ENCODE assay signal across 13 cellular contexts in the genomic region with DNA sequence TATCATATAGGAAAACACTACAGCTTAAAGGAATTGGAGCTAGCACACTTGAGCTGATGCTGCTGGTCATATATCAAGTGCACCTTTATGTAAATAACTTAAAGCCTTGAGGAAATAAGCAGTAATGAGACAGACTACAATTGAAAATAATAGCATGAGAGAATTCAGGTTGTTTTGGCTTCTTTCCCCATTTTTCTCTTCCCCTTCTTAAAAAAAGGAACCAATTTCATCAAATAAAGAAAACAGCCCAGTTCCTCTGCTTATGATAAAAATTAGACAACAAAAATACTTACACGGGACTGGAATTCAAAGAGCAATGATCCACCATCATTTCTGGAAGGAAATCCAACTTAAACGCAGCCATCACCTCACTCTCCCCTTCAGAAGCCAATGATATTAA. TPM values are rescaled to one million over a fixed set of nuclear protein-coding genes. Genes with fewer than 3 reads are reported as not detected.
DNase-seq lines count a peak whose midpoint lies in the region; ATAC-seq and TF ChIP-seq lines count a peak whose summit lies in the region.
"Had no signal": no experiment of that assay in that cellular context is flagged by ENCODE, and none has a peak within 500 bp of the region (broad histone marks: within the 10 kb centered on the region; RNA-seq: fewer than 3 reads in every experiment).

No MANE protein-coding gene starts in this region.

- no peak for ATAC-seq in CD4-positive, CD25-positive, alpha-beta regulatory T cell (ENCODE audit: low read depth in 2 of 2)
- no peak for ATAC-seq in activated B cell treated with CpG ODN at 0.5 μM for 24 hours (ENCODE audit: low read depth)
- ATAC-seq in naive thymus-derived CD8-positive, alpha-beta T cell: no peak
- no peak for ATAC-seq in HG03354 (IDR thresholded peaks at IDR 0.05; ENCODE audit: poor library complexity, severe bottlenecking, unreplicated experiment)

- intact Hi-C loops in activated B cell treated with CpG ODN at 0.5 μM for 24 hours (cut with micrococcal nuclease): loop anchor here (1.0 to 2.0 kb wide), 2 partner anchors 9 to 14 kb away; no protein-coding TSS in a partner anchor

- no peak overlapping the region for H3K27ac ChIP-seq in CD4-positive, CD25-positive, alpha-beta regulatory T cell (ENCODE audit: insufficient read depth, low read length, poor library complexity, severe bottlenecking)
- peak overlapping the region; percentile 16 for H3K27ac ChIP-seq in HL-60 (replicated peaks)

- peaks cover 3% of the 10 kb centered on the region for H3K4me1 ChIP-seq in CD4-positive, CD25-positive, alpha-beta regulatory T cell (ENCODE audit: control insufficient read depth, insufficient read depth, low read length, poor library complexity, severe bottlenecking)

- H3K36me3 ChIP-seq in CD4-positive, CD25-positive, alpha-beta regulatory T cell (ENCODE audit: control insufficient read depth, insufficient read depth, low read length): peaks cover 46% of the 10 kb centered on the region
- H3K36me3 ChIP-seq: tibial nerve had no signal

- DNase-seq in CD4-positive, CD25-positive, alpha-beta regulatory T cell: no peak
- DNase-seq in HL-60 (ENCODE audit: low read depth in 1 of 2, low spot score in 1 of 2) (no peak), activated B cell treated with CpG ODN at 0.5 μM for 24 hours (no peak), NCI-H2081 treated with DMSO at 0.1 percent for 48 hours (lab: John Stamatoyannopoulos, UW) (no peak), NCI-H2107 treated with DMSO at 0.1 percent for 48 hours (lab: John Stamatoyannopoulos, UW; ENCODE audit: unreplicated experiment) (no peak), HCEC 1CT (no peak)
- DNase-seq in naive thymus-derived CD8-positive, alpha-beta T cell: no peak
- DNase-seq: activated CD4-positive, alpha-beta T cell treated with anti-CD3 and anti-CD28 coated beads, Interleukin-2, amount 10 ng/mL, durations not matched to agents 7 days and 5 days; central memory CD4-positive, alpha-beta T cell; NCI-H1417 treated with DMSO at 0.1 percent for 48 hours; sigmoid colon had no signal

- TF ChIP-seq CTCF in HL-60 (IDR thresholded peaks at IDR 0.05; ENCODE audit: insufficient read depth, low read length) (no peak), activated B cell treated with CpG ODN at 0.5 μM for 24 hours (IDR thresholded peaks at IDR 0.05) (no peak)

- no peaks in the 10 kb centered on the region for H3K9me3 ChIP-seq in CD4-positive, CD25-positive, alpha-beta regulatory T cell (ENCODE audit: control insufficient read depth in 2 of 2, low read length in 2 of 2)
- H3K9me3 ChIP-seq: sigmoid colon, tibial nerve had no signal

- no peaks in the 10 kb centered on the region for H3K27me3 Mint-ChIP-seq in CD4-positive, CD25-positive, alpha-beta regulatory T cell
- no peaks in the 10 kb centered on the region for H3K27me3 Mint-ChIP-seq in activated B cell treated with CpG ODN at 0.5 μM for 24 hours
- H3K27me3 Mint-ChIP-seq in naive thymus-derived CD8-positive, alpha-beta T cell: no peaks in the 10 kb centered on the region
- H3K27me3 Mint-ChIP-seq: activated CD4-positive, alpha-beta T cell treated with anti-CD3 and anti-CD28 coated beads, Interleukin-2, amount 10 ng/mL, durations not matched to agents 7 days and 5 days had no signal

- POLR2A ChIA-PET in activated B cell treated with CpG ODN at 0.5 μM for 24 hours (lab: Charles Lee): interaction anchor here (0.6 to 1.6 kb wide), 4 partner anchors 14 to 188 kb away, joined by 3 to 6 read pairs (median 4); partner anchors contain the start of gene CELF1
- POLR2A ChIA-PET in naive thymus-derived CD8-positive, alpha-beta T cell (lab: Charles Lee): interaction anchor here (1.1 kb wide), 1 partner anchor 13 kb away, joined by 3 read pairs; no protein-coding TSS in a partner anchor

- H3K36me3 Mint-ChIP-seq in CD4-positive, CD25-positive, alpha-beta regulatory T cell: peaks cover 16% of the 10 kb centered on the region
- H3K36me3 Mint-ChIP-seq in activated B cell treated with CpG ODN at 0.5 μM for 24 hours (ENCODE audit: low read depth): peaks cover 45% of the 10 kb centered on the region
- peaks cover 0 to 48% (median 0%) of the 10 kb centered on the region in 3 donors for H3K36me3 Mint-ChIP-seq in naive thymus-derived CD8-positive, alpha-beta T cell

- H3K4me3 Mint-ChIP-seq in CD4-positive, CD25-positive, alpha-beta regulatory T cell: peak overlapping the region in 1 of 4 donors; percentile 12
- peak overlapping the region; percentile 58 for H3K4me3 Mint-ChIP-seq in activated B cell treated with CpG ODN at 0.5 μM for 24 hours
- H3K4me3 Mint-ChIP-seq in naive thymus-derived CD8-positive, alpha-beta T cell: peak overlapping the region in 2 of 10 donors; percentile 20 to 53
- H3K4me3 Mint-ChIP-seq: activated CD4-positive, alpha-beta T cell treated with anti-CD3 and anti-CD28 coated beads, Interleukin-2, amount 10 ng/mL, durations not matched to agents 7 days and 5 days had no signal

- H3K27ac Mint-ChIP-seq in CD4-positive, CD25-positive, alpha-beta regulatory T cell: peak overlapping the region; percentile 38 to 87 (median 74)
- H3K27ac Mint-ChIP-seq in activated B cell treated with CpG ODN at 0.5 μM for 24 hours: peak overlapping the region; percentile 86
- peak overlapping the region in 7 of 10 donors; percentile 1 to 85 (median 60) for H3K27ac Mint-ChIP-seq in naive thymus-derived CD8-positive, alpha-beta T cell
- H3K27ac Mint-ChIP-seq: activated CD4-positive, alpha-beta T cell treated with anti-CD3 and anti-CD28 coated beads, Interleukin-2, amount 10 ng/mL, durations not matched to agents 7 days and 5 days had no signal

- CTCF ChIA-PET in activated B cell treated with CpG ODN at 0.5 μM for 24 hours (lab: Charles Lee): no interaction called here

- no peak overlapping the region for H3K4me3 ChIP-seq in CD4-positive, CD25-positive, alpha-beta regulatory T cell (ENCODE audit: low read depth, low read length)
- H3K4me3 ChIP-seq in HL-60 (replicated peaks; ENCODE audit: insufficient read depth, low read length): no peak overlapping the region
- H3K4me3 ChIP-seq: sigmoid colon, tibial nerve had no signal

- H3K4me1 Mint-ChIP-seq in CD4-positive, CD25-positive, alpha-beta regulatory T cell: peaks cover 18 to 52% (median 39%) of the 10 kb centered on the region in 4 donors
- peaks cover 48% of the 10 kb centered on the region for H3K4me1 Mint-ChIP-seq in activated B cell treated with CpG ODN at 0.5 μM for 24 hours
- H3K4me1 Mint-ChIP-seq in naive thymus-derived CD8-positive, alpha-beta T cell: peaks cover 22 to 56% (median 51%) of the 10 kb centered on the region in 4 donors

- no peaks in the 10 kb centered on the region for H3K9me3 Mint-ChIP-seq in CD4-positive, CD25-positive, alpha-beta regulatory T cell
- no peaks in the 10 kb centered on the region for H3K9me3 Mint-ChIP-seq in activated B cell treated with CpG ODN at 0.5 μM for 24 hours
- H3K9me3 Mint-ChIP-seq in naive thymus-derived CD8-positive, alpha-beta T cell: no peaks in the 10 kb centered on the region
- H3K9me3 Mint-ChIP-seq: activated CD4-positive, alpha-beta T cell treated with anti-CD3 and anti-CD28 coated beads, Interleukin-2, amount 10 ng/mL, durations not matched to agents 7 days and 5 days had no signal

- H3K27me3 ChIP-seq in CD4-positive, CD25-positive, alpha-beta regulatory T cell (ENCODE audit: control insufficient read depth, insufficient read depth, low read length): no peaks in the 10 kb centered on the region
- no peaks in the 10 kb centered on the region for H3K27me3 ChIP-seq in HL-60 (ENCODE audit: insufficient read depth, poor library complexity, severe bottlenecking)
- H3K27me3 ChIP-seq: sigmoid colon, tibial nerve had no signal

RNA-seq across cellular contexts. Expression of gene RAPSN, which starts 50.2 kb away (rescaled TPM):
- 1.7 TPM for total RNA-seq in CD4-positive, CD25-positive, alpha-beta regulatory T cell
- polyA plus RNA-seq in CD4-positive, CD25-positive, alpha-beta regulatory T cell: not detected
- total RNA-seq in activated B cell treated with CpG ODN at 0.5 μM for 24 hours: 1.1 and 3.5 TPM in 2 replicates
- total RNA-seq in naive thymus-derived CD8-positive, alpha-beta T cell: 1 to 10 TPM; 1.3 to 1.5 TPM
- polyA plus RNA-seq in naive thymus-derived CD8-positive, alpha-beta T cell: not detected

RNA-seq across cellular contexts. Expression of gene CELF1, which starts 53.8 kb away (rescaled TPM):
- total RNA-seq in CD4-positive, CD25-positive, alpha-beta regulatory T cell: 124 TPM
- 10 to 100 TPM; 30.8 to 61.2 (median 47.9) TPM for polyA plus RNA-seq in CD4-positive, CD25-positive, alpha-beta regulatory T cell
- total RNA-seq in activated B cell treated with CpG ODN at 0.5 μM for 24 hours: 129 and 136 TPM in 2 replicates
- total RNA-seq in naive thymus-derived CD8-positive, alpha-beta T cell: 100 to 1,000 TPM; 133 to 138 TPM
- 10 to 100 TPM; 45.3 to 79.3 (median 55.3) TPM for polyA plus RNA-seq in naive thymus-derived CD8-positive, alpha-beta T cell
